8 cellular contexts compared by ENCODE assay signal in genomic region chr5:4879693-4880303, GRCh38.
DNase-seq lines count a peak whose midpoint lies in the region; ATAC-seq, FAIRE-seq and TF ChIP-seq lines count a peak whose summit lies in the region.

No MANE protein-coding gene starts in this region.

- no peaks in the 10 kb centered on the region for H3K4me1 Mint-ChIP-seq in neural crest cell

- no peaks in the 10 kb centered on the region for H3K9me3 ChIP-seq in fibroblast of lung (ENCODE audit: control insufficient read depth, insufficient read depth, low read depth, low read length)

- no peaks in the 10 kb centered on the region for H3K27me3 Mint-ChIP-seq in neural crest cell (ENCODE audit: low read depth)

- TF ChIP-seq CTCF in AG10803 (conservative IDR thresholded peaks at IDR 0.05; ENCODE audit: low read length) (peak; percentile 99), fibroblast of lung (conservative IDR thresholded peaks at IDR 0.05 in 1 of 2, IDR thresholded peaks at IDR 0.05 in 1 of 2; ENCODE audit: low read depth in 1 of 2, low read length in 2 of 2) (peak; percentile 55 to 89), neural crest cell (conservative IDR thresholded peaks at IDR 0.05) (peak; percentile 94)

- H4K20me1 ChIP-seq in fibroblast of lung (ENCODE audit: control insufficient read depth, extremely low read depth, insufficient read depth, low read length), result no peaks in the 10 kb centered on the region

- H3K27me3 ChIP-seq in fibroblast of lung (ENCODE audit: control insufficient read depth, insufficient read depth, low read length), result no peaks in the 10 kb centered on the region

- no peak overlapping the region for H3K27ac Mint-ChIP-seq in neural crest cell (ENCODE audit: unreplicated experiment)

- no peak overlapping the region for H3K4me3 ChIP-seq in AG10803 (ENCODE audit: low read length)
- H3K4me3 ChIP-seq in fibroblast of lung (replicated peaks in 1 of 4; ENCODE audit: control extremely low read depth in 1 of 4, insufficient read depth in 1 of 4, low read depth in 3 of 4, low read length in 4 of 4), result no peak overlapping the region

- peak; percentile 91 for ATAC-seq in GM18502 (IDR thresholded peaks at IDR 0.05; ENCODE audit: poor library complexity, unreplicated experiment)
- peak; percentile 76 for ATAC-seq in HG02938 (IDR thresholded peaks at IDR 0.05; ENCODE audit: unreplicated experiment)

- no peaks in the 10 kb centered on the region for H3K36me3 ChIP-seq in fibroblast of lung (ENCODE audit: control insufficient read depth, insufficient read depth, low read length)

- DNase-seq in AG10803 (ENCODE audit: low read depth), result peak; percentile 81
- peak; percentile 64 for DNase-seq in NCI-H2107 treated with DMSO at 0.1 percent for 48 hours (lab: John Stamatoyannopoulos, UW; ENCODE audit: unreplicated experiment)
- peak; percentile 16 for DNase-seq in activated CD4-positive, alpha-beta T cell treated with anti-CD3 and anti-CD28 coated beads, Interleukin-2, amount 50 U/mL, for 1 hour
- DNase-seq in fibroblast of lung (ENCODE audit: low read depth in 2 of 2), result peak; percentile 60 to 65
- peak; percentile 81 for DNase-seq in neural crest cell (ENCODE audit: low read depth, low spot score)
- peak; percentile 85 for DNase-seq in urothelium cell line (ENCODE audit: low spot score)

- no peak overlapping the region for H3K27ac ChIP-seq in fibroblast of lung (ENCODE audit: insufficient read depth, low read length)

- H3K4me3 Mint-ChIP-seq in neural crest cell, result no peak overlapping the region

- no peaks in the 10 kb centered on the region for H3K9me3 Mint-ChIP-seq in neural crest cell

- FAIRE-seq in urothelium cell line (lab: Jason Lieb, UNC), result peak; percentile 96

- H3K4me2 ChIP-seq in fibroblast of lung (ENCODE audit: extremely low read depth, insufficient read depth, low read length), result no peak overlapping the region

- no peaks in the 10 kb centered on the region for H3K4me1 ChIP-seq in fibroblast of lung (ENCODE audit: control insufficient read depth, extremely low read depth, insufficient read depth, low read length)

- H3K36me3 Mint-ChIP-seq in neural crest cell (ENCODE audit: low read depth), result no peaks in the 10 kb centered on the region

- no peak overlapping the region for H2AFZ ChIP-seq in fibroblast of lung (ENCODE audit: low read length)

- no peaks in the 10 kb centered on the region for H3K79me2 ChIP-seq in fibroblast of lung (ENCODE audit: control insufficient read depth, insufficient read depth, low read length)

- no peak overlapping the region for H3K9ac ChIP-seq in fibroblast of lung (ENCODE audit: insufficient read depth, low read length)

Comparison
In these comparisons a context has a peak if more than half of its experiments do, and no peak if none do; other contexts are left out.
1. DNase-seq: peak in every context shown above with its lines; median percentile 85 in urothelium cell line; 81 in AG10803; 81 in neural crest cell; 64 in NCI-H2107 treated with DMSO at 0.1 percent for 48 hours; 62 in fibroblast of lung; 16 in activated CD4-positive, alpha-beta T cell treated with anti-CD3 and anti-CD28 coated beads, Interleukin-2, amount 50 U/mL, for 1 hour.